14 cellular contexts compared by ENCODE assay signal in genomic region chr7:14807498-14807897, GRCh38.
"Had no signal": no experiment of that assay in that cellular context is flagged by ENCODE, and none has a peak within 500 bp of the region (broad histone marks: within the 10 kb centered on the region; RNA-seq: fewer than 3 reads in every experiment).

No MANE protein-coding gene starts in this region.

- H3K36me3 ChIP-seq: tibial artery had no signal

- H3K27me3 ChIP-seq: tibial artery had no signal

- H3K27ac ChIP-seq: epithelial cell of prostate, tibial artery had no signal

- ATAC-seq: activated CD8-positive, alpha-beta T cell treated with anti-CD3 and anti-CD28 coated beads, Interleukin-2, amount 10 ng/mL, durations not matched to agents 7 days and 5 days; left lobe of liver; stimulated activated naive CD8-positive, alpha-beta T cell treated with anti-CD3 and anti-CD28 coated beads, Interleukin-15, Interleukin-2, amounts not matched to agents 100 U/mL and 50 U/mL, for 24 hours had no signal

- H3K4me3 ChIP-seq: tibial artery had no signal

- DNase-seq: activated CD4-positive, alpha-beta T cell treated with anti-CD3 and anti-CD28 coated beads, Interleukin-2, amount 10 ng/mL, durations not matched to agents 7 days and 5 days; activated CD8-positive, alpha-beta T cell treated with anti-CD3 and anti-CD28 coated beads, Interleukin-2, amount 10 ng/mL, durations not matched to agents 7 days and 5 days; activated naive CD4-positive, alpha-beta T cell treated with anti-CD3 and anti-CD28 coated beads, Interleukin-2, amount 10 ng/mL, durations not matched to agents 7 days and 5 days; activated T-cell treated with anti-CD3 and anti-CD28 coated beads, Interleukin-2, amount 50 U/mL, for 24 hours; hippocampal formation; islet precursor cell; posterior cingulate gyrus; retina; stimulated activated naive CD8-positive, alpha-beta T cell treated with anti-CD3 and anti-CD28 coated beads, Interleukin-15, Interleukin-2, amounts not matched to agents 100 U/mL and 50 U/mL, for 24 hours; substantia nigra; tibial artery had no signal

- H3K4me1 ChIP-seq: tibial artery had no signal

- FAIRE-seq: urothelium cell line had no signal

- H3K9me3 ChIP-seq: tibial artery had no signal
